1 cellular context compared by ENCODE assay signal in the genomic region with DNA sequence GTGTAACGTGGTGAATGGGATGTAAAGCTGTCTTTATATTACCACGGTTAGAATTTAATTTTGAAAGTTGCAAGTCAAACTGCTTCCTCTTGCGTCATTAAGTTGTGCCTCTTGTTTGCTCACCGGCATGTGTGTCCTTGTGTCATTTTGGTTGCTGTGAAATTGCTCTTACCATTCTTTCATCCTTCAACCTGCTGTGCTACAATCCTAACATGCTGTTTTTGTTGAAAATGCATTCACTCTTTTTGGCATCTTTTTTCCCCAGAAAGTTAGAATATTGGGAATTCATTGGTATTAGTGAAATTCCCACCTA.
TF ChIP-seq lines count a peak whose summit lies in the region.

No MANE protein-coding gene starts in this region.

TF ChIP-seq in HepG2, 621 proteins besides CTCF, POLR2A, EP300 and RAD21 (continued from another document and continues in another):
- TF ChIP-seq, protein P1, sequence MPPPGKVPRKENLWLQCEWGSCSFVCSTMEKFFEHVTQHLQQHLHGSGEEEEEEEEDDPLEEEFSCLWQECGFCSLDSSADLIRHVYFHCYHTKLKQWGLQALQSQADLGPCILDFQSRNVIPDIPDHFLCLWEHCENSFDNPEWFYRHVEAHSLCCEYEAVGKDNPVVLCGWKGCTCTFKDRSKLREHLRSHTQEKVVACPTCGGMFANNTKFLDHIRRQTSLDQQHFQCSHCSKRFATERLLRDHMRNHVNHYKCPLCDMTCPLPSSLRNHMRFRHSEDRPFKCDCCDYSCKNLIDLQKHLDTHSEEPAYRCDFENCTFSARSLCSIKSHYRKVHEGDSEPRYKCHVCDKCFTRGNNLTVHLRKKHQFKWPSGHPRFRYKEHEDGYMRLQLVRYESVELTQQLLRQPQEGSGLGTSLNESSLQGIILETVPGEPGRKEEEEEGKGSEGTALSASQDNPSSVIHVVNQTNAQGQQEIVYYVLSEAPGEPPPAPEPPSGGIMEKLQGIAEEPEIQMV (CRISPR knock-in tag; IDR thresholded peaks at IDR 0.05; ENCODE audit: low read depth), result no peak
- TF ChIP-seq KLF9 (CRISPR knock-in tag; IDR thresholded peaks at IDR 0.05; ENCODE audit: low read depth) (no peak), MBD4 (IDR thresholded peaks at IDR 0.05; ENCODE audit: borderline replicate concordance, low read length) (no peak), ZC3H13 (CRISPR knock-in tag; IDR thresholded peaks at IDR 0.05) (no peak), XBP1 (CRISPR knock-in tag; IDR thresholded peaks at IDR 0.05) (no peak), HOXD1 (CRISPR knock-in tag; IDR thresholded peaks at IDR 0.05) (no peak), GZF1 (CRISPR knock-in tag; IDR thresholded peaks at IDR 0.05) (no peak), FOXK2 (IDR thresholded peaks at IDR 0.05) (no peak), HCFC1 (IDR thresholded peaks at IDR 0.05; ENCODE audit: low read depth, low read length) (no peak), ZNF564 (CRISPR knock-in tag; IDR thresholded peaks at IDR 0.05) (no peak), DNMT1 (CRISPR knock-in tag; IDR thresholded peaks at IDR 0.05) (no peak), ZNF337 (CRISPR knock-in tag; IDR thresholded peaks at IDR 0.05; ENCODE audit: borderline replicate concordance, low read depth) (no peak), ZNF547 (CRISPR knock-in tag; IDR thresholded peaks at IDR 0.05) (no peak), DPF2 (CRISPR knock-in tag; IDR thresholded peaks at IDR 0.05; ENCODE audit: borderline replicate concordance, low read depth) (no peak), ZKSCAN5 (CRISPR knock-in tag; IDR thresholded peaks at IDR 0.05) (no peak), FOSL2 (CRISPR knock-in tag; IDR thresholded peaks at IDR 0.05) (peak; percentile 57), ZFP36 (IDR thresholded peaks at IDR 0.05; ENCODE audit: borderline replicate concordance, low read depth, low read length, partially characterized antibody) (no peak), SETDB1 (CRISPR knock-in tag; IDR thresholded peaks at IDR 0.05; ENCODE audit: borderline replicate concordance) (no peak), ZNF761 (CRISPR knock-in tag; conservative IDR thresholded peaks at IDR 0.05) (no peak), SRSF9 (IDR thresholded peaks at IDR 0.05; ENCODE audit: borderline replicate concordance, insufficient read depth, low read depth, low read length, poor library complexity, severe bottlenecking) (no peak), ZNF350 (CRISPR knock-in tag; IDR thresholded peaks at IDR 0.05; ENCODE audit: borderline replicate concordance, low read depth) (no peak), ARID2 (CRISPR knock-in tag; IDR thresholded peaks at IDR 0.05; ENCODE audit: borderline replicate concordance) (no peak), ZBTB3 (CRISPR knock-in tag; IDR thresholded peaks at IDR 0.05; ENCODE audit: borderline replicate concordance, low read depth) (no peak), NCOA2 (CRISPR knock-in tag; IDR thresholded peaks at IDR 0.05) (peak; percentile 28; the same call in 1 of the 2 replicates), ZNF263 (CRISPR knock-in tag; IDR thresholded peaks at IDR 0.05) (no peak), JUNB (CRISPR knock-in tag; IDR thresholded peaks at IDR 0.05; ENCODE audit: borderline replicate concordance) (no peak), TEAD2 (CRISPR knock-in tag; IDR thresholded peaks at IDR 0.05) (no peak), SOX6 (IDR thresholded peaks at IDR 0.05) (no peak), SOX6 (CRISPR knock-in tag; IDR thresholded peaks at IDR 0.05) (no peak), ZNF713 (CRISPR knock-in tag; IDR thresholded peaks at IDR 0.05) (no peak), ELF3 (CRISPR knock-in tag; IDR thresholded peaks at IDR 0.05) (no peak; the same call in 1 of the 2 replicates)
- TF ChIP-seq, protein P2, sequence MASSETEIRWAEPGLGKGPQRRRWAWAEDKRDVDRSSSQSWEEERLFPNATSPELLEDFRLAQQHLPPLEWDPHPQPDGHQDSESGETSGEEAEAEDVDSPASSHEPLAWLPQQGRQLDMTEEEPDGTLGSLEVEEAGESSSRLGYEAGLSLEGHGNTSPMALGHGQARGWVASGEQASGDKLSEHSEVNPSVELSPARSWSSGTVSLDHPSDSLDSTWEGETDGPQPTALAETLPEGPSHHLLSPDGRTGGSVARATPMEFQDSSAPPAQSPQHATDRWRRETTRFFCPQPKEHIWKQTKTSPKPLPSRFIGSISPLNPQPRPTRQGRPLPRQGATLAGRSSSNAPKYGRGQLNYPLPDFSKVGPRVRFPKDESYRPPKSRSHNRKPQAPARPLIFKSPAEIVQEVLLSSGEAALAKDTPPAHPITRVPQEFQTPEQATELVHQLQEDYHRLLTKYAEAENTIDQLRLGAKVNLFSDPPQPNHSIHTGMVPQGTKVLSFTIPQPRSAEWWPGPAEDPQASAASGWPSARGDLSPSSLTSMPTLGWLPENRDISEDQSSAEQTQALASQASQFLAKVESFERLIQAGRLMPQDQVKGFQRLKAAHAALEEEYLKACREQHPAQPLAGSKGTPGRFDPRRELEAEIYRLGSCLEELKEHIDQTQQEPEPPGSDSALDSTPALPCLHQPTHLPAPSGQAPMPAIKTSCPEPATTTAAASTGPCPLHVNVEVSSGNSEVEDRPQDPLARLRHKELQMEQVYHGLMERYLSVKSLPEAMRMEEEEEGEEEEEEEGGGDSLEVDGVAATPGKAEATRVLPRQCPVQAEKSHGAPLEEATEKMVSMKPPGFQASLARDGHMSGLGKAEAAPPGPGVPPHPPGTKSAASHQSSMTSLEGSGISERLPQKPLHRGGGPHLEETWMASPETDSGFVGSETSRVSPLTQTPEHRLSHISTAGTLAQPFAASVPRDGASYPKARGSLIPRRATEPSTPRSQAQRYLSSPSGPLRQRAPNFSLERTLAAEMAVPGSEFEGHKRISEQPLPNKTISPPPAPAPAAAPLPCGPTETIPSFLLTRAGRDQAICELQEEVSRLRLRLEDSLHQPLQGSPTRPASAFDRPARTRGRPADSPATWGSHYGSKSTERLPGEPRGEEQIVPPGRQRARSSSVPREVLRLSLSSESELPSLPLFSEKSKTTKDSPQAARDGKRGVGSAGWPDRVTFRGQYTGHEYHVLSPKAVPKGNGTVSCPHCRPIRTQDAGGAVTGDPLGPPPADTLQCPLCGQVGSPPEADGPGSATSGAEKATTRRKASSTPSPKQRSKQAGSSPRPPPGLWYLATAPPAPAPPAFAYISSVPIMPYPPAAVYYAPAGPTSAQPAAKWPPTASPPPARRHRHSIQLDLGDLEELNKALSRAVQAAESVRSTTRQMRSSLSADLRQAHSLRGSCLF (CRISPR knock-in tag; IDR thresholded peaks at IDR 0.05; ENCODE audit: borderline replicate concordance), result no peak
- TF ChIP-seq, protein P3, sequence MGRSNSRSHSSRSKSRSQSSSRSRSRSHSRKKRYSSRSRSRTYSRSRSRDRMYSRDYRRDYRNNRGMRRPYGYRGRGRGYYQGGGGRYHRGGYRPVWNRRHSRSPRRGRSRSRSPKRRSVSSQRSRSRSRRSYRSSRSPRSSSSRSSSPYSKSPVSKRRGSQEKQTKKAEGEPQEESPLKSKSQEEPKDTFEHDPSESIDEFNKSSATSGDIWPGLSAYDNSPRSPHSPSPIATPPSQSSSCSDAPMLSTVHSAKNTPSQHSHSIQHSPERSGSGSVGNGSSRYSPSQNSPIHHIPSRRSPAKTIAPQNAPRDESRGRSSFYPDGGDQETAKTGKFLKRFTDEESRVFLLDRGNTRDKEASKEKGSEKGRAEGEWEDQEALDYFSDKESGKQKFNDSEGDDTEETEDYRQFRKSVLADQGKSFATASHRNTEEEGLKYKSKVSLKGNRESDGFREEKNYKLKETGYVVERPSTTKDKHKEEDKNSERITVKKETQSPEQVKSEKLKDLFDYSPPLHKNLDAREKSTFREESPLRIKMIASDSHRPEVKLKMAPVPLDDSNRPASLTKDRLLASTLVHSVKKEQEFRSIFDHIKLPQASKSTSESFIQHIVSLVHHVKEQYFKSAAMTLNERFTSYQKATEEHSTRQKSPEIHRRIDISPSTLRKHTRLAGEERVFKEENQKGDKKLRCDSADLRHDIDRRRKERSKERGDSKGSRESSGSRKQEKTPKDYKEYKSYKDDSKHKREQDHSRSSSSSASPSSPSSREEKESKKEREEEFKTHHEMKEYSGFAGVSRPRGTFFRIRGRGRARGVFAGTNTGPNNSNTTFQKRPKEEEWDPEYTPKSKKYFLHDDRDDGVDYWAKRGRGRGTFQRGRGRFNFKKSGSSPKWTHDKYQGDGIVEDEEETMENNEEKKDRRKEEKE (IDR thresholded peaks at IDR 0.05), result no peak
- TF ChIP-seq, protein P4, sequence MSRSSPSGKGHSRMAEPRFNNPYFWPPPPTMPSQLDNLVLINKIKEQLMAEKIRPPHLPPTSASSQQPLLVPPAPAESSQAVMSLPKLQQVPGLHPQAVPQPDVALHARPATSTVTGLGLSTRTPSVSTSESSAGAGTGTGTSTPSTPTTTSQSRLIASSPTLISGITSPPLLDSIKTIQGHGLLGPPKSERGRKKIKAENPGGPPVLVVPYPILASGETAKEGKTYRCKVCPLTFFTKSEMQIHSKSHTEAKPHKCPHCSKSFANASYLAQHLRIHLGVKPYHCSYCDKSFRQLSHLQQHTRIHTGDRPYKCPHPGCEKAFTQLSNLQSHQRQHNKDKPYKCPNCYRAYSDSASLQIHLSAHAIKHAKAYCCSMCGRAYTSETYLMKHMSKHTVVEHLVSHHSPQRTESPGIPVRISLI (CRISPR knock-in tag; IDR thresholded peaks at IDR 0.05; ENCODE audit: borderline replicate concordance), result no peak
- TF ChIP-seq, protein P5, sequence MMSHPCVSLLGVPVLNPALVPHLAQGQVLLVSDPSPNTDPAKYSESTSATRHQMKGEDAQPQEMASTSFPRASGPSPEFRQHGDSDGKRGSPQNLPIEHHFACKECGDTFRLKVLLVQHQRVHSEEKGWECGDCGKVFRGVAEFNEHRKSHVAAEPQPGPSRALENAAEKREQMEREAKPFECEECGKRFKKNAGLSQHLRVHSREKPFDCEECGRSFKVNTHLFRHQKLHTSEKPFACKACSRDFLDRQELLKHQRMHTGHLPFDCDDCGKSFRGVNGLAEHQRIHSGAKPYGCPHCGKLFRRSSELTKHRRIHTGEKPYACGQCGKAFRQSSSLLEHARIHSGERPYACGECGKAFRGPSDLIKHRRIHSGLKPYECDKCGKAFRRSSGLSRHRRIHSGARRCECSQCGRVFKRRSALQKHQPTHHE (CRISPR knock-in tag; IDR thresholded peaks at IDR 0.05; ENCODE audit: borderline replicate concordance), result no peak
- TF ChIP-seq, protein P6, sequence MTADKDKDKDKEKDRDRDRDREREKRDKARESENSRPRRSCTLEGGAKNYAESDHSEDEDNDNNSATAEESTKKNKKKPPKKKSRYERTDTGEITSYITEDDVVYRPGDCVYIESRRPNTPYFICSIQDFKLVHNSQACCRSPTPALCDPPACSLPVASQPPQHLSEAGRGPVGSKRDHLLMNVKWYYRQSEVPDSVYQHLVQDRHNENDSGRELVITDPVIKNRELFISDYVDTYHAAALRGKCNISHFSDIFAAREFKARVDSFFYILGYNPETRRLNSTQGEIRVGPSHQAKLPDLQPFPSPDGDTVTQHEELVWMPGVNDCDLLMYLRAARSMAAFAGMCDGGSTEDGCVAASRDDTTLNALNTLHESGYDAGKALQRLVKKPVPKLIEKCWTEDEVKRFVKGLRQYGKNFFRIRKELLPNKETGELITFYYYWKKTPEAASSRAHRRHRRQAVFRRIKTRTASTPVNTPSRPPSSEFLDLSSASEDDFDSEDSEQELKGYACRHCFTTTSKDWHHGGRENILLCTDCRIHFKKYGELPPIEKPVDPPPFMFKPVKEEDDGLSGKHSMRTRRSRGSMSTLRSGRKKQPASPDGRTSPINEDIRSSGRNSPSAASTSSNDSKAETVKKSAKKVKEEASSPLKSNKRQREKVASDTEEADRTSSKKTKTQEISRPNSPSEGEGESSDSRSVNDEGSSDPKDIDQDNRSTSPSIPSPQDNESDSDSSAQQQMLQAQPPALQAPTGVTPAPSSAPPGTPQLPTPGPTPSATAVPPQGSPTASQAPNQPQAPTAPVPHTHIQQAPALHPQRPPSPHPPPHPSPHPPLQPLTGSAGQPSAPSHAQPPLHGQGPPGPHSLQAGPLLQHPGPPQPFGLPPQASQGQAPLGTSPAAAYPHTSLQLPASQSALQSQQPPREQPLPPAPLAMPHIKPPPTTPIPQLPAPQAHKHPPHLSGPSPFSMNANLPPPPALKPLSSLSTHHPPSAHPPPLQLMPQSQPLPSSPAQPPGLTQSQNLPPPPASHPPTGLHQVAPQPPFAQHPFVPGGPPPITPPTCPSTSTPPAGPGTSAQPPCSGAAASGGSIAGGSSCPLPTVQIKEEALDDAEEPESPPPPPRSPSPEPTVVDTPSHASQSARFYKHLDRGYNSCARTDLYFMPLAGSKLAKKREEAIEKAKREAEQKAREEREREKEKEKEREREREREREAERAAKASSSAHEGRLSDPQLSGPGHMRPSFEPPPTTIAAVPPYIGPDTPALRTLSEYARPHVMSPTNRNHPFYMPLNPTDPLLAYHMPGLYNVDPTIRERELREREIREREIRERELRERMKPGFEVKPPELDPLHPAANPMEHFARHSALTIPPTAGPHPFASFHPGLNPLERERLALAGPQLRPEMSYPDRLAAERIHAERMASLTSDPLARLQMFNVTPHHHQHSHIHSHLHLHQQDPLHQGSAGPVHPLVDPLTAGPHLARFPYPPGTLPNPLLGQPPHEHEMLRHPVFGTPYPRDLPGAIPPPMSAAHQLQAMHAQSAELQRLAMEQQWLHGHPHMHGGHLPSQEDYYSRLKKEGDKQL (CRISPR knock-in tag; IDR thresholded peaks at IDR 0.05; ENCODE audit: low read depth), result no peak
- TF ChIP-seq, protein P7, sequence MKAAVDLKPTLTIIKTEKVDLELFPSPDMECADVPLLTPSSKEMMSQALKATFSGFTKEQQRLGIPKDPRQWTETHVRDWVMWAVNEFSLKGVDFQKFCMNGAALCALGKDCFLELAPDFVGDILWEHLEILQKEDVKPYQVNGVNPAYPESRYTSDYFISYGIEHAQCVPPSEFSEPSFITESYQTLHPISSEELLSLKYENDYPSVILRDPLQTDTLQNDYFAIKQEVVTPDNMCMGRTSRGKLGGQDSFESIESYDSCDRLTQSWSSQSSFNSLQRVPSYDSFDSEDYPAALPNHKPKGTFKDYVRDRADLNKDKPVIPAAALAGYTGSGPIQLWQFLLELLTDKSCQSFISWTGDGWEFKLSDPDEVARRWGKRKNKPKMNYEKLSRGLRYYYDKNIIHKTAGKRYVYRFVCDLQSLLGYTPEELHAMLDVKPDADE (CRISPR knock-in tag; IDR thresholded peaks at IDR 0.05), result no peak
- TF ChIP-seq, protein P8, sequence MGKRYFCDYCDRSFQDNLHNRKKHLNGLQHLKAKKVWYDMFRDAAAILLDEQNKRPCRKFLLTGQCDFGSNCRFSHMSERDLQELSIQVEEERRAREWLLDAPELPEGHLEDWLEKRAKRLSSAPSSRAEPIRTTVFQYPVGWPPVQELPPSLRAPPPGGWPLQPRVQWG (CRISPR knock-in tag; IDR thresholded peaks at IDR 0.05; ENCODE audit: borderline replicate concordance, low read depth), result no peak
- TF ChIP-seq, protein P9, sequence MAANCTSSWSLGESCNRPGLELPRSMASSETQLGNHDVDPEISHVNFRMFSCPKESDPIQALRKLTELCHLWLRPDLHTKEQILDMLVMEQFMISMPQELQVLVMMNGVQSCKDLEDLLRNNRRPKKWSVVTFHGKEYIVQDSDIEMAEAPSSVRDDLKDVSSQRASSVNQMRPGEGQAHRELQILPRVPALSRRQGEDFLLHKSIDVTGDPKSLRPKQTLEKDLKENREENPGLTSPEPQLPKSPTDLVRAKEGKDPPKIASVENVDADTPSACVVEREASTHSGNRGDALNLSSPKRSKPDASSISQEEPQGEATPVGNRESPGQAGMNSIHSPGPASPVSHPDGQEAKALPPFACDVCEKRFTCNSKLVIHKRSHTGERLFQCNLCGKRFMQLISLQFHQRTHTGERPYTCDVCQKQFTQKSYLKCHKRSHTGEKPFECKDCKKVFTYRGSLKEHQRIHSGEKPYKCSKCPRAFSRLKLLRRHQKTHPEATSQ (CRISPR knock-in tag; IDR thresholded peaks at IDR 0.05; ENCODE audit: borderline replicate concordance), result no peak
